15 cellular contexts compared by ENCODE assay signal in genomic region chr11:12436266-12436665, GRCh38. TPM values are rescaled to one million over a fixed set of nuclear protein-coding genes. Genes with fewer than 3 reads are reported as not detected.
"Had no signal": no experiment of that assay in that cellular context is flagged by ENCODE, and none has a peak within 500 bp of the region (broad histone marks: within the 10 kb centered on the region; RNA-seq: fewer than 3 reads in every experiment).

No MANE protein-coding gene starts in this region.

- DNase-seq: activated CD4-positive, alpha-beta T cell treated with anti-CD3 and anti-CD28 coated beads, Interleukin-2, amount 10 ng/mL, durations not matched to agents 24 days and 14 days; activated CD8-positive, alpha-beta T cell treated with anti-CD3 and anti-CD28 coated beads for 36 hours; activated naive CD4-positive, alpha-beta T cell treated with anti-CD3 and anti-CD28 coated beads for 36 hours; activated T-cell treated with anti-CD3 and anti-CD28 coated beads, Interleukin-2, amount 50 U/mL, for 1 hour; cerebellar nuclear complex; effector CD8-positive, alpha-beta T cell; hippocampal formation; occipital lobe; small intestine; stimulated activated CD4-positive, alpha-beta T cell treated with anti-CD3 and anti-CD28 coated beads, Interleukin-4, amount 100 ng/mL, for 1 hour; T-helper 1 cell; T1000 had no signal

- ATAC-seq: activated CD8-positive, alpha-beta T cell treated with anti-CD3 and anti-CD28 coated beads for 36 hours; esophagus mucosa; stimulated activated effector memory CD8-positive, alpha-beta T cell treated with anti-CD3 and anti-CD28 coated beads, Interleukin-12 subunit alpha, Interleukin-12 subunit beta, amount 100 ng/mL, for 72 hours had no signal

RNA-seq across cellular contexts. Expression of gene PARVA, which starts 58.9 kb away (rescaled TPM):
- total RNA-seq: activated CD4-positive, alpha-beta T cell treated with anti-CD3 and anti-CD28 coated beads, Interleukin-2, amount 10 ng/mL, durations not matched to agents 24 days and 14 days; activated CD8-positive, alpha-beta T cell treated with anti-CD3 and anti-CD28 coated beads for 36 hours; activated T-helper 2 cell treated with anti-CD3 and anti-CD28 coated beads, Interferon-gamma antibody, Interleukin-2, Interleukin-4, amounts not matched to agents 10 μg/mL and 5 μg/mL and 100 μg/mL, durations not matched to agents 14 hours and 24 hours and 36 hours had no signal
